Comparison of ENCODE assay signal across 9 cellular contexts in genomic region chrX:10111364-10112148, GRCh38. TPM values are rescaled to one million over a fixed set of nuclear protein-coding genes. Genes with fewer than 3 reads are reported as not detected.
DNase-seq lines count a peak whose midpoint lies in the region; ATAC-seq and TF ChIP-seq lines count a peak whose summit lies in the region.
"Had no signal": no experiment of that assay in that cellular context is flagged by ENCODE, and none has a peak within 500 bp of the region (broad histone marks: within the 10 kb centered on the region; RNA-seq: fewer than 3 reads in every experiment).

No MANE protein-coding gene starts in this region.

- no peak overlapping the region for H3K4me3 ChIP-seq in AG10803 (ENCODE audit: low read length)
- H3K4me3 ChIP-seq: SK-N-MC had no signal

- peak; percentile 70 for DNase-seq in AG10803 (ENCODE audit: low read depth)
- peak; percentile 10 to 50 (median 20) for DNase-seq in activated CD4-positive, CD25-positive, alpha-beta regulatory T cell (lab: John Stamatoyannopoulos, UW)
- DNase-seq in dermis blood vessel endothelial cell = peak; percentile 79
- peak; percentile 67 for DNase-seq in stimulated activated CD4-positive, alpha-beta T cell treated with anti-CD3 and anti-CD28 coated beads, Interleukin-15, amount 100 ng/mL, for 24 hours
- DNase-seq in hippocampal formation (lab: John Stamatoyannopoulos, UW) = no peak
- DNase-seq in NCI-H345 treated with DMSO at 0.1 percent for 48 hours (lab: John Stamatoyannopoulos, UW; ENCODE audit: unreplicated experiment) = no peak
- no peak for DNase-seq in NCI-H510A (lab: John Stamatoyannopoulos, UW)

- TF ChIP-seq CTCF in AG10803 (conservative IDR thresholded peaks at IDR 0.05; ENCODE audit: low read length) = no peak

- peak; percentile 42 for ATAC-seq in HG02623 (IDR thresholded peaks at IDR 0.05; ENCODE audit: unreplicated experiment)

RNA-seq across cellular contexts. Expression of gene CLCN4, which starts 45.2 kb away (rescaled TPM):
- 6.5 and 9.6 TPM in 2 replicates for total RNA-seq in dermis blood vessel endothelial cell

Comparison
In these comparisons a context has a peak if more than half of its experiments do, and no peak if none do; other contexts are left out.
1. DNase-seq: peak in AG10803 (single experiment), activated CD4-positive, CD25-positive, alpha-beta regulatory T cell (4 of 4), dermis blood vessel endothelial cell (single experiment) and stimulated activated CD4-positive, alpha-beta T cell treated with anti-CD3 and anti-CD28 coated beads, Interleukin-15, amount 100 ng/mL, for 24 hours (single experiment); none in hippocampal formation (0 of 2), NCI-H345 treated with DMSO at 0.1 percent for 48 hours (single experiment) and NCI-H510A (single experiment).